In the genomic region with DNA sequence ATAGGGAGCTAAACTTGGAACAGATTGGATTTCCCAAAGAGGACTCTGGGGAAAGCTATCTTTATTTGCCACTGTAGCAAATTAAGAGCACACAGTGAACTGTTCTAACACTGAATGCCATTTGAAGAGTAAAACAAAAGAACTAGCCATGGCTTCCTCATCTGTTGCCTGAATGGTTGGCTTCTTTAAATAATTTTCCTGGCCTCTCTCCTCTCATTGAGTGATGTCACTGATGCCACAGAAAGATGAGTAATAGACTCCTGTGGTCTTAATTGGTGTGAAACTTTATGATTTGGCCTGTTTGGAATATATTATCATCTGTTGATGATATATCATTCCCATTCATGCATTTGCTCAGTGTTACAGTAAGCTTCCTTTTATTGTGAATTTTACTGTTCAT, we compare ENCODE assay signal across 13 cellular contexts. TPM values are rescaled to one million over a fixed set of nuclear protein-coding genes. Genes with fewer than 3 reads are reported as not detected.
DNase-seq lines count a peak whose midpoint lies in the region; ATAC-seq, FAIRE-seq and TF ChIP-seq lines count a peak whose summit lies in the region.
"Had no signal": no experiment of that assay in that cellular context is flagged by ENCODE, and none has a peak within 500 bp of the region (broad histone marks: within the 10 kb centered on the region; RNA-seq: fewer than 3 reads in every experiment).

No MANE protein-coding gene starts in this region.

- no peak for TF ChIP-seq CTCF in endothelial cell of umbilical vein (IDR thresholded peaks at IDR 0.05; ENCODE audit: extremely low read depth in 1 of 2, insufficient read depth in 1 of 2, low read depth in 1 of 2, low read length in 2 of 2)
- no peak for TF ChIP-seq CTCF in smooth muscle cell (IDR thresholded peaks at IDR 0.05; ENCODE audit: borderline replicate concordance, insufficient read depth, poor library complexity, severe bottlenecking)
- TF ChIP-seq CTCF in esophagus squamous epithelium (IDR thresholded peaks at IDR 0.05), result no peak

- H3K9me3 Mint-ChIP-seq in activated CD8-positive, alpha-beta memory T cell treated with anti-CD3 and anti-CD28 coated beads, Interleukin-2, amount 10 ng/mL, durations not matched to agents 7 days and 5 days (ENCODE audit: low read depth), result no peaks in the 10 kb centered on the region

- no peak for DNase-seq in activated CD8-positive, alpha-beta memory T cell treated with anti-CD3 and anti-CD28 coated beads, Interleukin-2, amount 10 ng/mL, durations not matched to agents 7 days and 5 days
- DNase-seq in activated CD8-positive, alpha-beta memory T cell treated with anti-CD3 and anti-CD28 coated beads for 24 hours, result no peak
- DNase-seq in OCI-M1 (lab: John Stamatoyannopoulos, UW) (peak; percentile 38), endothelial cell of umbilical vein (ENCODE audit: low read depth, low spot score) (peak; percentile 26), smooth muscle cell (lab: John Stamatoyannopoulos, UW; ENCODE audit: unreplicated experiment) (no peak), esophagus squamous epithelium (lab: John Stamatoyannopoulos, UW) (no peak)
- DNase-seq: SHP77 had no signal

- H3K27me3 Mint-ChIP-seq in activated CD8-positive, alpha-beta memory T cell treated with anti-CD3 and anti-CD28 coated beads, Interleukin-2, amount 10 ng/mL, durations not matched to agents 7 days and 5 days, result no peaks in the 10 kb centered on the region

- no peak overlapping the region for H3K4me3 Mint-ChIP-seq in activated CD8-positive, alpha-beta memory T cell treated with anti-CD3 and anti-CD28 coated beads, Interleukin-2, amount 10 ng/mL, durations not matched to agents 7 days and 5 days

- H3K9ac ChIP-seq in endothelial cell of umbilical vein (replicated peaks; ENCODE audit: extremely low read depth, insufficient read depth, low read length), result no peak overlapping the region
- no peak overlapping the region for H3K9ac ChIP-seq in smooth muscle cell (ENCODE audit: low read depth)
- H3K9ac ChIP-seq: parathyroid adenoma had no signal

- no peaks in the 10 kb centered on the region for H3K9me1 ChIP-seq in endothelial cell of umbilical vein (replicated peaks; ENCODE audit: control insufficient read depth, extremely low read depth, insufficient read depth, low read length)

- H4K20me1 ChIP-seq in endothelial cell of umbilical vein (replicated peaks; ENCODE audit: control insufficient read depth, extremely low read depth, insufficient read depth, low read length) (no peaks in the 10 kb centered on the region), smooth muscle cell (ENCODE audit: low read depth) (peaks cover 95% of the 10 kb centered on the region)

- H3K79me2 ChIP-seq in endothelial cell of umbilical vein (ENCODE audit: control insufficient read depth, insufficient read depth, low read length) (peaks cover 46% of the 10 kb centered on the region), smooth muscle cell (ENCODE audit: low read depth) (peaks cover 89% of the 10 kb centered on the region)

- no peak overlapping the region for H3K4me2 ChIP-seq in endothelial cell of umbilical vein (ENCODE audit: insufficient read depth, low read length)
- peak overlapping the region; percentile 54 for H3K4me2 ChIP-seq in smooth muscle cell

- H3K27ac ChIP-seq in endothelial cell of umbilical vein (ENCODE audit: insufficient read depth, low read depth, low read length) (no peak overlapping the region), smooth muscle cell (ENCODE audit: low read depth) (peak overlapping the region; percentile 72), esophagus squamous epithelium (no peak overlapping the region)
- H3K27ac ChIP-seq: C4-2B, parathyroid adenoma had no signal

- no peak overlapping the region for H3K27ac Mint-ChIP-seq in activated CD8-positive, alpha-beta memory T cell treated with anti-CD3 and anti-CD28 coated beads, Interleukin-2, amount 10 ng/mL, durations not matched to agents 7 days and 5 days

- ATAC-seq in activated CD8-positive, alpha-beta memory T cell treated with anti-CD3 and anti-CD28 coated beads, Interleukin-2, amount 10 ng/mL, durations not matched to agents 7 days and 5 days, result peak; percentile 61
- ATAC-seq in HG03457 (IDR thresholded peaks at IDR 0.05; ENCODE audit: unreplicated experiment), result no peak
- ATAC-seq in GM18868 (IDR thresholded peaks at IDR 0.05; ENCODE audit: unreplicated experiment), result no peak

- dilution Hi-C loops in endothelial cell of umbilical vein (cut with MboI; ENCODE audit: extremely low pct_ligation_motif_present, low sequenced_read_pairs), result no loop called here

- H3K36me3 ChIP-seq in endothelial cell of umbilical vein (ENCODE audit: control insufficient read depth in 2 of 2, extremely low read depth in 1 of 2, insufficient read depth in 2 of 2, low read length in 2 of 2) (no peaks in the 10 kb centered on the region), smooth muscle cell (ENCODE audit: low read depth) (no peaks in the 10 kb centered on the region), esophagus squamous epithelium (no peaks in the 10 kb centered on the region)

- peaks cover 16% of the 10 kb centered on the region for H3F3A ChIP-seq in smooth muscle cell (ENCODE audit: low read depth)

- no TSS peak for BruUV-seq in endothelial cell of umbilical vein (replicated peaks; lab: Mats Ljungman, UMichigan)

- CTCF ChIA-PET in activated CD8-positive, alpha-beta memory T cell treated with anti-CD3 and anti-CD28 coated beads, Interleukin-2, amount 10 ng/mL, durations not matched to agents 7 days and 5 days (lab: Charles Lee), result interaction anchor here (1.4 to 1.7 kb wide), 3 partner anchors 29 to 512 kb away, joined by 3 to 6 read pairs (median 4); no protein-coding TSS in a partner anchor
- CTCF ChIA-PET in endothelial cell of umbilical vein (lab: Charles Lee), result interaction anchor here (0.6 to 2.1 kb wide), 3 partner anchors 11 to 86 kb away, joined by 3 to 6 read pairs (median 3); no protein-coding TSS in a partner anchor

- peaks cover 41% of the 10 kb centered on the region for H3K4me1 Mint-ChIP-seq in activated CD8-positive, alpha-beta memory T cell treated with anti-CD3 and anti-CD28 coated beads, Interleukin-2, amount 10 ng/mL, durations not matched to agents 7 days and 5 days

- POLR2A ChIA-PET in endothelial cell of umbilical vein (lab: Charles Lee), result no interaction called here

- H3K27me3 ChIP-seq in endothelial cell of umbilical vein (ENCODE audit: control insufficient read depth in 2 of 2, insufficient read depth in 2 of 2, low read length in 2 of 2), result no peaks in the 10 kb centered on the region
- H3K27me3 ChIP-seq in smooth muscle cell (ENCODE audit: low read depth), result no peaks in the 10 kb centered on the region
- no peaks in the 10 kb centered on the region for H3K27me3 ChIP-seq in esophagus squamous epithelium

- H3K9me3 ChIP-seq in endothelial cell of umbilical vein (replicated peaks; ENCODE audit: control insufficient read depth, insufficient read depth, low read length) (no peaks in the 10 kb centered on the region), smooth muscle cell (replicated peaks; ENCODE audit: low read depth) (no peaks in the 10 kb centered on the region), esophagus squamous epithelium (no peaks in the 10 kb centered on the region)

- TF ChIP-seq POLR2A in endothelial cell of umbilical vein (IDR thresholded peaks at IDR 0.05; ENCODE audit: low read depth, low read length), result no peak
- no peak for TF ChIP-seq POLR2A in esophagus squamous epithelium (IDR thresholded peaks at IDR 0.05)

- no peaks in the 10 kb centered on the region for H3K36me3 Mint-ChIP-seq in activated CD8-positive, alpha-beta memory T cell treated with anti-CD3 and anti-CD28 coated beads, Interleukin-2, amount 10 ng/mL, durations not matched to agents 7 days and 5 days

- H3K4me1 ChIP-seq in endothelial cell of umbilical vein (ENCODE audit: control insufficient read depth, extremely low read depth, insufficient read depth, low read length), result no peaks in the 10 kb centered on the region
- H3K4me1 ChIP-seq in smooth muscle cell (ENCODE audit: low read depth), result peaks cover 29% of the 10 kb centered on the region
- peaks cover 10 to 68% (median 14%) of the 10 kb centered on the region in 3 donors for H3K4me1 ChIP-seq in esophagus squamous epithelium

- H3K4me3 ChIP-seq in endothelial cell of umbilical vein (replicated peaks in 1 of 3; ENCODE audit: insufficient read depth in 1 of 3, low read depth in 1 of 3, low read length in 3 of 3) (no peak overlapping the region), smooth muscle cell (no peak overlapping the region), esophagus squamous epithelium (no peak overlapping the region)

- FAIRE-seq in endothelial cell of umbilical vein (lab: Jason Lieb, UNC), result peak; percentile 37
- FAIRE-seq: GM12891, islet of Langerhans had no signal

- intact Hi-C loops in endothelial cell of umbilical vein (cut with micrococcal nuclease) (no loop called here), esophagus squamous epithelium (cut with DNase I) (no loop called here)

- H2AFZ ChIP-seq in endothelial cell of umbilical vein (ENCODE audit: low read depth, low read length) (no peak overlapping the region), smooth muscle cell (ENCODE audit: low read depth) (no peak overlapping the region)
- H2AFZ ChIP-seq: parathyroid adenoma had no signal

TF ChIP-seq in endothelial cell of umbilical vein, 7 proteins besides CTCF, POLR2A, EP300 and RAD21 (continues in another document):
- TF ChIP-seq FOS (IDR thresholded peaks at IDR 0.05; ENCODE audit: borderline replicate concordance, insufficient read depth, low read length), result no peak
- no peak for TF ChIP-seq EZH2 (IDR thresholded peaks at IDR 0.05; ENCODE audit: borderline replicate concordance, low read depth, low read length, severe bottlenecking)
- no peak for TF ChIP-seq POLR2AphosphoS5 (IDR thresholded peaks at IDR 0.05; ENCODE audit: insufficient read depth, low read depth, low read length)
- no peak for TF ChIP-seq GATA2 (IDR thresholded peaks at IDR 0.05; ENCODE audit: insufficient read depth, insufficient read length, low read depth, low read length)

RNA-seq across cellular contexts. Expression of gene WDR20, which starts 42.5 kb away (rescaled TPM):
- 10 to 100 TPM; 32.6 to 33.6 TPM for total RNA-seq in activated CD8-positive, alpha-beta memory T cell treated with anti-CD3 and anti-CD28 coated beads, Interleukin-2, amount 10 ng/mL, durations not matched to agents 7 days and 5 days
- total RNA-seq in endothelial cell of umbilical vein (22.4 and 23.6 TPM in 2 replicates), smooth muscle cell (12.0 and 22.8 TPM in 2 replicates), esophagus squamous epithelium (10 to 100 TPM; 16.0 to 21.9 (median 19.1) TPM)
- polyA plus RNA-seq in endothelial cell of umbilical vein (11.9 and 12.2 TPM in 2 replicates), smooth muscle cell (19.4 and 20.4 TPM in 2 replicates)
- 12.3 and 14.5 TPM in 2 replicates for polyA plus RNA-seq in endothelial cell of umbilical vein (2011; cell fraction: cytosol; rRNA removed)
- polyA plus RNA-seq in endothelial cell of umbilical vein (2011; cell fraction: nucleus; rRNA removed), result 24.8 and 25.0 TPM in 2 replicates
- 13.0 and 14.6 TPM in 2 replicates for polyA plus RNA-seq in endothelial cell of umbilical vein (2012)
- 28.9 and 29.8 TPM in 2 replicates for polyA minus RNA-seq in endothelial cell of umbilical vein
- polyA minus RNA-seq in endothelial cell of umbilical vein (2011; cell fraction: cytosol; rRNA and poly(A)+ RNA removed), result 12.9 TPM
- polyA minus RNA-seq in endothelial cell of umbilical vein (2011; cell fraction: nucleus; rRNA and poly(A)+ RNA removed), result 29.1 TPM in 2 replicates

Comparison
In these comparisons a context has a peak if more than half of its experiments do, and no peak if none do; other contexts are left out.
1. DNase-seq: peak in OCI-M1 (single experiment) and endothelial cell of umbilical vein (single experiment); none in activated CD8-positive, alpha-beta memory T cell treated with anti-CD3 and anti-CD28 coated beads, Interleukin-2, amount 10 ng/mL, durations not matched to agents 7 days and 5 days (single experiment), activated CD8-positive, alpha-beta memory T cell treated with anti-CD3 and anti-CD28 coated beads for 24 hours (single experiment), smooth muscle cell (single experiment) and esophagus squamous epithelium (single experiment).